Comparison of ENCODE assay signal across 26 cellular contexts in genomic region chr10:103076996-103077395, GRCh38.
"Had no signal": no experiment of that assay in that cellular context is flagged by ENCODE, and none has a peak within 500 bp of the region (broad histone marks: within the 10 kb centered on the region; RNA-seq: fewer than 3 reads in every experiment).

No MANE protein-coding gene starts in this region.

- ATAC-seq: naive thymus-derived CD8-positive, alpha-beta T cell; natural killer cell treated with Interleukin-12 subunit alpha and Interleukin-12 subunit beta and Interleukin-15 and Interleukin-18, amount 100 ng/mL, for 72 hours; psoas muscle; right cardiac atrium; right lobe of liver; stimulated activated memory B cell treated with anti-CD40 and anti-IgM and Interleukin-4, amounts not matched to agents 10 μg/mL and 1 μg/mL and 100 μg/mL, for 72 hours; stimulated activated naive CD8-positive, alpha-beta T cell treated with anti-CD3 and anti-CD28 coated beads, Interleukin-15, amount 100 ng/mL, for 72 hours; stimulated activated naive CD8-positive, alpha-beta T cell treated with anti-CD3 and anti-CD28 coated beads, Interleukin-15, Interleukin-2, amounts not matched to agents 100 U/mL and 50 U/mL, for 24 hours had no signal

- H3K9me3 ChIP-seq: pancreas, psoas muscle, right lobe of liver, spleen, suprapubic skin, testis, tibial artery, upper lobe of left lung, uterus had no signal

- H3K27ac ChIP-seq: psoas muscle, right lobe of liver, skin epidermis, spleen, suprapubic skin, testis, upper lobe of left lung, uterus had no signal

- H3K36me3 ChIP-seq: uterus had no signal

- FAIRE-seq: pancreas had no signal

- H3K4me3 ChIP-seq: pancreas, psoas muscle, right lobe of liver, skin epidermis, smooth muscle cell, spleen, suprapubic skin, testis, tibial artery, upper lobe of left lung, uterus had no signal

- H3K27me3 ChIP-seq: pancreas, right lobe of liver, spleen, suprapubic skin, testis, tibial artery, upper lobe of left lung, uterus had no signal

- H3K4me2 ChIP-seq: smooth muscle cell had no signal

- DNase-seq: naive B cell; naive thymus-derived CD8-positive, alpha-beta T cell; nephron progenitor cell; occipital lobe; psoas muscle; right cardiac atrium; right lobe of liver; spleen; stimulated activated CD4-positive, alpha-beta T cell treated with anti-CD3 and anti-CD28 coated beads, Interleukin-12 subunit alpha, Interleukin-12 subunit beta, amount 100 ng/mL, for 4 hours; stimulated activated CD4-positive, alpha-beta T cell treated with anti-CD3 and anti-CD28 coated beads, Interleukin-1b, Interleukin-23, amount 100 ng/mL, for 48 hours; stimulated activated CD4-positive, alpha-beta T cell treated with anti-CD3 and anti-CD28 coated beads, Interleukin-4, amount 100 ng/mL, for 1 hour; stimulated activated naive CD4-positive, alpha-beta T cell; stimulated activated naive CD8-positive, alpha-beta T cell treated with anti-CD3 and anti-CD28 coated beads, Interleukin-15, amount 100 ng/mL, for 72 hours; stimulated activated naive CD8-positive, alpha-beta T cell treated with anti-CD3 and anti-CD28 coated beads, Interleukin-15, Interleukin-2, amounts not matched to agents 100 U/mL and 50 U/mL, for 24 hours; substantia nigra; testis; tibial artery; trophoblast cell; uterus had no signal

- H3K4me1 ChIP-seq: pancreas, psoas muscle, right lobe of liver, spleen, suprapubic skin, testis, upper lobe of left lung, uterus had no signal
